1 cellular context compared by ENCODE assay signal in genomic region chr15:90054618-90055097, GRCh38.
A peak's percentile ranks its signal among the peaks of the same experiment; 100 is the strongest.
TF ChIP-seq lines count a peak whose summit lies in the region.

No MANE protein-coding gene starts in this region.

TF ChIP-seq in HepG2, 621 proteins besides CTCF, POLR2A, EP300 and RAD21 (continued from another document and continues in another):
- TF ChIP-seq DBP (CRISPR knock-in tag; IDR thresholded peaks at IDR 0.05; ENCODE audit: not compliant biosample characterization) = no peak
- TF ChIP-seq GATAD2A (CRISPR knock-in tag; IDR thresholded peaks at IDR 0.05) = peak; percentile 77
- TF ChIP-seq ZNF598 (CRISPR knock-in tag; IDR thresholded peaks at IDR 0.05; ENCODE audit: borderline replicate concordance) = no peak
- no peak for TF ChIP-seq YY1 (IDR thresholded peaks at IDR 0.05; ENCODE audit: insufficient read depth, insufficient replicate concordance, low read depth, low read length)
- TF ChIP-seq ZNF10 (CRISPR knock-in tag; IDR thresholded peaks at IDR 0.05; ENCODE audit: borderline replicate concordance, low read depth) = no peak
- no peak for TF ChIP-seq PCBP1 (IDR thresholded peaks at IDR 0.05; ENCODE audit: borderline replicate concordance, low read depth, low read length)
- TF ChIP-seq ZGPAT (CRISPR knock-in tag; IDR thresholded peaks at IDR 0.05) = peak; percentile 64; the same call in 1 of the 2 replicates
- no peak for TF ChIP-seq FOSL1 (CRISPR knock-in tag; IDR thresholded peaks at IDR 0.05; ENCODE audit: borderline replicate concordance)
- no peak for TF ChIP-seq PHB2 (IDR thresholded peaks at IDR 0.05; ENCODE audit: partially characterized antibody)
- TF ChIP-seq HOMEZ (CRISPR knock-in tag; IDR thresholded peaks at IDR 0.05; ENCODE audit: low read depth) = no peak
- TF ChIP-seq CREBL2 (CRISPR knock-in tag; IDR thresholded peaks at IDR 0.05; ENCODE audit: borderline replicate concordance) = no peak
- no peak for TF ChIP-seq MAFF (IDR thresholded peaks at IDR 0.05; ENCODE audit: low read depth, low read length)
- TF ChIP-seq PRDM10 (CRISPR knock-in tag; IDR thresholded peaks at IDR 0.05; ENCODE audit: low read depth) = 0 out of 2 replicates have a peak, but pooled peaks have one; percentile 19
- no peak for TF ChIP-seq ZNF101 (CRISPR knock-in tag; IDR thresholded peaks at IDR 0.05; ENCODE audit: borderline replicate concordance, low read depth)
- TF ChIP-seq PAWR (CRISPR knock-in tag; IDR thresholded peaks at IDR 0.05; ENCODE audit: borderline replicate concordance) = no peak
- TF ChIP-seq PBX3 (CRISPR knock-in tag; IDR thresholded peaks at IDR 0.05; ENCODE audit: borderline replicate concordance) = no peak
- no peak for TF ChIP-seq NFKB2 (CRISPR knock-in tag; IDR thresholded peaks at IDR 0.05; ENCODE audit: borderline replicate concordance)
- TF ChIP-seq ZNF83 (CRISPR knock-in tag; IDR thresholded peaks at IDR 0.05; ENCODE audit: borderline replicate concordance) = no peak
- TF ChIP-seq MAZ (IDR thresholded peaks at IDR 0.05; ENCODE audit: borderline replicate concordance, low read depth, low read length) = no peak
- no peak for TF ChIP-seq MAZ (CRISPR knock-in tag; IDR thresholded peaks at IDR 0.05; ENCODE audit: low read depth)
- TF ChIP-seq ZNF512 (CRISPR knock-in tag; IDR thresholded peaks at IDR 0.05) = no peak
- TF ChIP-seq POGZ (CRISPR knock-in tag; IDR thresholded peaks at IDR 0.05) = 0 out of 2 replicates have a peak, but pooled peaks have one; percentile 29
- TF ChIP-seq REPIN1 (CRISPR knock-in tag; IDR thresholded peaks at IDR 0.05; ENCODE audit: borderline replicate concordance, low read depth) = peak; percentile 59; the same call in 1 of the 2 replicates
- TF ChIP-seq GABPA (IDR thresholded peaks at IDR 0.05; ENCODE audit: low read depth, low read length) = no peak
- TF ChIP-seq GABPA (CRISPR knock-in tag; IDR thresholded peaks at IDR 0.05; ENCODE audit: low read depth) = peak; percentile 61; the same call in 1 of the 2 replicates
- no peak for TF ChIP-seq AGO2 (optimal IDR thresholded peaks at IDR 0.05; ENCODE audit: low read depth, low read length)
- TF ChIP-seq FOXK2 (IDR thresholded peaks at IDR 0.05) = no peak
- TF ChIP-seq HINFP (CRISPR knock-in tag; IDR thresholded peaks at IDR 0.05; ENCODE audit: low read depth) = no peak
- no peak for TF ChIP-seq FOXA1 (IDR thresholded peaks at IDR 0.05)
- TF ChIP-seq FOXA1 (CRISPR knock-in tag; IDR thresholded peaks at IDR 0.05) = no peak; the same call in 1 of the 2 replicates
- no peak for TF ChIP-seq SMARCE1 (IDR thresholded peaks at IDR 0.05; ENCODE audit: borderline replicate concordance)
- peak; percentile 35; the same call in 1 of the 2 replicates for TF ChIP-seq MEIS2 (CRISPR knock-in tag; IDR thresholded peaks at IDR 0.05)
- no peak for TF ChIP-seq NFE2L2 (IDR thresholded peaks at IDR 0.05; ENCODE audit: low read length)
- no peak for TF ChIP-seq SRSF9 (IDR thresholded peaks at IDR 0.05; ENCODE audit: borderline replicate concordance, insufficient read depth, low read depth, low read length, poor library complexity, severe bottlenecking)
- TF ChIP-seq ZNF816 (CRISPR knock-in tag; IDR thresholded peaks at IDR 0.05; ENCODE audit: borderline replicate concordance) = no peak
- TF ChIP-seq SMAD1 (CRISPR knock-in tag; IDR thresholded peaks at IDR 0.05; ENCODE audit: borderline replicate concordance, low read depth) = no peak; the same call in 1 of the 2 replicates
- TF ChIP-seq ZNF44 (CRISPR knock-in tag; IDR thresholded peaks at IDR 0.05) = no peak
- TF ChIP-seq ZNF263 (CRISPR knock-in tag; IDR thresholded peaks at IDR 0.05) = no peak
- TF ChIP-seq DRAP1 (CRISPR knock-in tag; IDR thresholded peaks at IDR 0.05) = 0 out of 2 replicates have a peak, but pooled peaks have one; percentile 11
- TF ChIP-seq ZNF280B (CRISPR knock-in tag; IDR thresholded peaks at IDR 0.05; ENCODE audit: borderline replicate concordance) = no peak
- TF ChIP-seq RNF2 (conservative IDR thresholded peaks at IDR 0.05; ENCODE audit: low read depth) = no peak
- peak; percentile 59; the same call in 1 of the 2 replicates for TF ChIP-seq ZNF878 (CRISPR knock-in tag; IDR thresholded peaks at IDR 0.05)
- peak; percentile 44; the same call in 1 of the 2 replicates for TF ChIP-seq IKZF5 (CRISPR knock-in tag; IDR thresholded peaks at IDR 0.05)
- TF ChIP-seq ZNF292 (CRISPR knock-in tag; IDR thresholded peaks at IDR 0.05; ENCODE audit: borderline replicate concordance, low read depth) = no peak
- TF ChIP-seq TCF12 (IDR thresholded peaks at IDR 0.05) = no peak
- TF ChIP-seq TCF12 (CRISPR knock-in tag; IDR thresholded peaks at IDR 0.05) = no peak
- TF ChIP-seq MTA3 (CRISPR knock-in tag; IDR thresholded peaks at IDR 0.05) = no peak
- TF ChIP-seq DDIT3 (CRISPR knock-in tag; IDR thresholded peaks at IDR 0.05) = no peak
- TF ChIP-seq ZNF792 (CRISPR knock-in tag; IDR thresholded peaks at IDR 0.05) = no peak
- TF ChIP-seq ZNF772 (CRISPR knock-in tag; IDR thresholded peaks at IDR 0.05) = peak; percentile 72; the same call in 1 of the 2 replicates
- no peak for TF ChIP-seq ZNF3 (CRISPR knock-in tag; IDR thresholded peaks at IDR 0.05)
